15 cellular contexts compared by ENCODE assay signal in genomic region chr2:178066324-178066723, GRCh38. TPM values are rescaled to one million over a fixed set of nuclear protein-coding genes. Genes with fewer than 3 reads are reported as not detected.
DNase-seq lines count a peak whose midpoint lies in the region; ATAC-seq and TF ChIP-seq lines count a peak whose summit lies in the region.
"Had no signal": no experiment of that assay in that cellular context is flagged by ENCODE, and none has a peak within 500 bp of the region (broad histone marks: within the 10 kb centered on the region; RNA-seq: fewer than 3 reads in every experiment).

No MANE protein-coding gene starts in this region.

- no peaks in the 10 kb centered on the region for H3K9me3 Mint-ChIP-seq in naive thymus-derived CD4-positive, alpha-beta T cell
- no peaks in the 10 kb centered on the region for H3K9me3 Mint-ChIP-seq in stimulated activated memory B cell treated with anti-CD40 and anti-IgM and Interleukin-4, amounts not matched to agents 10 μg/mL and 1 μg/mL and 100 μg/mL, for 72 hours
- H3K9me3 Mint-ChIP-seq: IgD-negative memory B cell had no signal

- no peak for DNase-seq in foreskin keratinocyte
- no peak for DNase-seq in naive thymus-derived CD4-positive, alpha-beta T cell
- DNase-seq in upper lobe of right lung = no peak
- DNase-seq in activated CD4-positive, alpha-beta T cell treated with anti-CD3 and anti-CD28 coated beads for 48 hours = no peak
- no peak for DNase-seq in activated CD8-positive, alpha-beta memory T cell treated with anti-CD3 and anti-CD28 coated beads, Interleukin-2, amount 50 U/mL, for 48 hours
- DNase-seq: BE2C; CD4-positive, alpha-beta memory T cell; DND-41; GDM1 had no signal

- H3K27ac ChIP-seq in foreskin keratinocyte (no peak overlapping the region), upper lobe of right lung (no peak overlapping the region)
- no peak overlapping the region for H3K27ac ChIP-seq in naive thymus-derived CD4-positive, alpha-beta T cell (ENCODE audit: low read depth, low read length)
- H3K27ac ChIP-seq: C4-2B had no signal

- no peaks in the 10 kb centered on the region for H3K4me1 Mint-ChIP-seq in naive thymus-derived CD4-positive, alpha-beta T cell
- no peaks in the 10 kb centered on the region for H3K4me1 Mint-ChIP-seq in stimulated activated memory B cell treated with anti-CD40 and anti-IgM and Interleukin-4, amounts not matched to agents 10 μg/mL and 1 μg/mL and 100 μg/mL, for 72 hours
- H3K4me1 Mint-ChIP-seq: CD4-positive, alpha-beta memory T cell had no signal

- H3K4me1 ChIP-seq in foreskin keratinocyte (no peaks in the 10 kb centered on the region), upper lobe of right lung (no peaks in the 10 kb centered on the region)
- no peaks in the 10 kb centered on the region for H3K4me1 ChIP-seq in naive thymus-derived CD4-positive, alpha-beta T cell (ENCODE audit: control insufficient read depth in 2 of 2, insufficient read depth in 2 of 2, low read length in 2 of 2)

- no peak overlapping the region for H3K27ac Mint-ChIP-seq in naive thymus-derived CD4-positive, alpha-beta T cell
- no peak overlapping the region for H3K27ac Mint-ChIP-seq in stimulated activated memory B cell treated with anti-CD40 and anti-IgM and Interleukin-4, amounts not matched to agents 10 μg/mL and 1 μg/mL and 100 μg/mL, for 72 hours
- H3K27ac Mint-ChIP-seq: CD4-positive, alpha-beta memory T cell; IgD-negative memory B cell had no signal

- CTCF ChIA-PET in naive thymus-derived CD4-positive, alpha-beta T cell (lab: Charles Lee) = no interaction called here

- no peak overlapping the region for H3K4me3 ChIP-seq in naive thymus-derived CD4-positive, alpha-beta T cell (ENCODE audit: low read length)
- H3K4me3 ChIP-seq in upper lobe of right lung = no peak overlapping the region

- no peaks in the 10 kb centered on the region for H3K9me3 ChIP-seq in naive thymus-derived CD4-positive, alpha-beta T cell (ENCODE audit: control insufficient read depth in 2 of 3, low read length in 3 of 3)
- H3K9me3 ChIP-seq in upper lobe of right lung = no peaks in the 10 kb centered on the region
- H3K9me3 ChIP-seq: BE2C had no signal

- no peak overlapping the region for H3K4me3 Mint-ChIP-seq in naive thymus-derived CD4-positive, alpha-beta T cell
- no peak overlapping the region for H3K4me3 Mint-ChIP-seq in stimulated activated memory B cell treated with anti-CD40 and anti-IgM and Interleukin-4, amounts not matched to agents 10 μg/mL and 1 μg/mL and 100 μg/mL, for 72 hours
- H3K4me3 Mint-ChIP-seq: CD4-positive, alpha-beta memory T cell; IgD-negative memory B cell had no signal

- no peaks in the 10 kb centered on the region for H3K36me3 ChIP-seq in naive thymus-derived CD4-positive, alpha-beta T cell (ENCODE audit: control insufficient read depth in 2 of 3, insufficient read depth in 3 of 3, low read length in 3 of 3)
- no peaks in the 10 kb centered on the region for H3K36me3 ChIP-seq in upper lobe of right lung
- H3K36me3 ChIP-seq: BE2C had no signal

- POLR2A ChIA-PET in naive thymus-derived CD4-positive, alpha-beta T cell (lab: Charles Lee) = no interaction called here

- H3K36me3 Mint-ChIP-seq in naive thymus-derived CD4-positive, alpha-beta T cell = no peaks in the 10 kb centered on the region
- H3K36me3 Mint-ChIP-seq in stimulated activated memory B cell treated with anti-CD40 and anti-IgM and Interleukin-4, amounts not matched to agents 10 μg/mL and 1 μg/mL and 100 μg/mL, for 72 hours = no peaks in the 10 kb centered on the region
- H3K36me3 Mint-ChIP-seq: CD4-positive, alpha-beta memory T cell had no signal

- TF ChIP-seq CTCF in foreskin keratinocyte (conservative IDR thresholded peaks at IDR 0.05) (no peak), upper lobe of right lung (IDR thresholded peaks at IDR 0.05) (no peak)

- ATAC-seq in foreskin keratinocyte (peak; percentile 11), upper lobe of right lung (peak; percentile 27), GM19452 (IDR thresholded peaks at IDR 0.05; ENCODE audit: unreplicated experiment) (no peak)
- ATAC-seq in naive thymus-derived CD4-positive, alpha-beta T cell = peak; percentile 18
- ATAC-seq in stimulated activated memory B cell treated with anti-CD40 and anti-IgM and Interleukin-4, amounts not matched to agents 10 μg/mL and 1 μg/mL and 100 μg/mL, for 72 hours = peak; percentile 47
- ATAC-seq: HCT116 had no signal

- peaks cover 25 to 38% (median 34%) of the 10 kb centered on the region in 5 donors for H3K27me3 Mint-ChIP-seq in naive thymus-derived CD4-positive, alpha-beta T cell
- peaks cover 29% of the 10 kb centered on the region for H3K27me3 Mint-ChIP-seq in stimulated activated memory B cell treated with anti-CD40 and anti-IgM and Interleukin-4, amounts not matched to agents 10 μg/mL and 1 μg/mL and 100 μg/mL, for 72 hours

- peaks cover 8% of the 10 kb centered on the region for H3K27me3 ChIP-seq in foreskin keratinocyte
- no peaks in the 10 kb centered on the region for H3K27me3 ChIP-seq in naive thymus-derived CD4-positive, alpha-beta T cell (ENCODE audit: control insufficient read depth in 2 of 2, insufficient read depth in 2 of 2, low read length in 2 of 2)
- peaks cover 12% of the 10 kb centered on the region for H3K27me3 ChIP-seq in upper lobe of right lung
- H3K27me3 ChIP-seq: BE2C had no signal

- intact Hi-C loops in naive thymus-derived CD4-positive, alpha-beta T cell (cut with micrococcal nuclease) = no loop called here
- intact Hi-C loops in upper lobe of right lung (cut with DNase I) = no loop called here

RNA-seq across cellular contexts. Expression of gene PDE11A, which starts 6.3 kb away (rescaled TPM):
- total RNA-seq in foreskin keratinocyte = 0.11 and 0.20 TPM in 2 replicates
- polyA plus RNA-seq in foreskin keratinocyte = 0.01 TPM in 1 of 2 replicates, not detected in the other
- not detected for total RNA-seq in naive thymus-derived CD4-positive, alpha-beta T cell
- not detected for polyA plus RNA-seq in naive thymus-derived CD4-positive, alpha-beta T cell
- total RNA-seq in upper lobe of right lung = not detected
- total RNA-seq: CD4-positive, alpha-beta memory T cell; HT-29 had no signal
- polyA plus RNA-seq: CD4-positive, alpha-beta memory T cell; IgD-negative memory B cell had no signal

RNA-seq across cellular contexts. Expression of gene RBM45, which starts 45.9 kb away (rescaled TPM):
- total RNA-seq in foreskin keratinocyte (16.7 and 17.2 TPM in 2 replicates), upper lobe of right lung (11.3 TPM)
- polyA plus RNA-seq in foreskin keratinocyte = 9.4 and 10.5 TPM in 2 replicates
- 10 to 100 TPM in 3 of 5 experiments, 1 to 10 TPM in 2; 8.0 to 26.7 (median 17.5) TPM for total RNA-seq in naive thymus-derived CD4-positive, alpha-beta T cell
- polyA plus RNA-seq in naive thymus-derived CD4-positive, alpha-beta T cell = 10 to 100 TPM; 10.2 to 12.0 TPM
